12 cellular contexts compared by ENCODE assay signal in the genomic region with DNA sequence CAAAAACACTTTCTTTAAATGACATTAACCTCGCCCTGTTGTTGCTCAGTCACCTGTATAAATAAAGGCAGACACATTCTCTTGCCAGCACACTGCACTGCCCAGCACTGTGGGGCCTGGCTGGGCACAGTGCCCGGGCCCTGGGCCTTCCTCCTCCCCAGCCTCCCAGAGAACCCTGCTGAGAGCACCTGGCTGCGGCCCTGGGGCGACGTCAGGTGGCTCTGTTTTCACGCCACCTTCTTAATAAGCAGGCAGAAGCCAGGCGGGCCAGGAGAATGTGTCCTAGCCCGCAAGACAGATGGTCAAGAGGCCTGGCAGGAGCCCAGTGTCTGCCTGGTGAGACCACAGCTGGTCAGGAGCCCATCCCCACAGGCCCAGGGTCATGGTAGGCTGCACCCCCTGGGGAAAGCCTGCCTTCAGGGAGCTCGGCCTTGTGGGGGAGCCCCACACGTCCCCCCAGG. TPM values are rescaled to one million over a fixed set of nuclear protein-coding genes. Genes with fewer than 3 reads are reported as not detected.
DNase-seq lines count a peak whose midpoint lies in the region; ATAC-seq and TF ChIP-seq lines count a peak whose summit lies in the region.
"Had no signal": no experiment of that assay in that cellular context is flagged by ENCODE, and none has a peak within 500 bp of the region (broad histone marks: within the 10 kb centered on the region; RNA-seq: fewer than 3 reads in every experiment).

No MANE protein-coding gene starts in this region.

- intact Hi-C loops in left colon (cut with DNase I, micrococcal nuclease) = no loop called here

- H3K36me3 Mint-ChIP-seq in activated CD8-positive, alpha-beta T cell treated with anti-CD3 and anti-CD28 coated beads, Interleukin-2, amount 10 ng/mL, durations not matched to agents 7 days and 5 days (ENCODE audit: low read depth) = no peaks in the 10 kb centered on the region
- no peaks in the 10 kb centered on the region for H3K36me3 Mint-ChIP-seq in activated T-cell treated with anti-CD3 and anti-CD28 coated beads, Interleukin-2, amount 50 U/mL, for 4 hours (ENCODE audit: insufficient read depth)

- peak overlapping the region; percentile 84 for H3K27ac ChIP-seq in RWPE1
- H3K27ac ChIP-seq: psoas muscle had no signal

- H3K27me3 Mint-ChIP-seq in activated CD8-positive, alpha-beta T cell treated with anti-CD3 and anti-CD28 coated beads, Interleukin-2, amount 10 ng/mL, durations not matched to agents 7 days and 5 days (ENCODE audit: low read depth) = peaks cover 14% of the 10 kb centered on the region
- H3K27me3 Mint-ChIP-seq in activated T-cell treated with anti-CD3 and anti-CD28 coated beads, Interleukin-2, amount 50 U/mL, for 4 hours (ENCODE audit: low read depth) = peaks cover 23% of the 10 kb centered on the region

- CTCF ChIA-PET in RWPE1 (lab: Yijun Ruan, JAX) = interaction anchor here (0.6 to 2.8 kb wide), 10 partner anchors 11 to 334 kb away, joined by 3 to 28 read pairs (median 4); partner anchors contain the start of gene LCN6
- CTCF ChIA-PET in activated CD8-positive, alpha-beta T cell treated with anti-CD3 and anti-CD28 coated beads, Interleukin-2, amount 10 ng/mL, durations not matched to agents 7 days and 5 days (lab: Charles Lee) = interaction anchor here (2.0 kb wide), 1 partner anchor 31 kb away, joined by 6 read pairs; no protein-coding TSS in a partner anchor

- POLR2A ChIA-PET in RWPE1 (lab: Yijun Ruan, JAX; ENCODE audit: low non-redundant PET) = interaction anchor here (0.6 kb wide), 1 partner anchor 970 kb away, joined by 3 read pairs; no protein-coding TSS in a partner anchor
- POLR2A ChIA-PET in activated CD8-positive, alpha-beta T cell treated with anti-CD3 and anti-CD28 coated beads, Interleukin-2, amount 10 ng/mL, durations not matched to agents 7 days and 5 days (lab: Charles Lee) = no interaction called here

- TF ChIP-seq CTCF in RWPE1 (conservative IDR thresholded peaks at IDR 0.05; ENCODE audit: low read depth) = no peak

- H3K4me3 Mint-ChIP-seq in activated CD8-positive, alpha-beta T cell treated with anti-CD3 and anti-CD28 coated beads, Interleukin-2, amount 10 ng/mL, durations not matched to agents 7 days and 5 days = no peak overlapping the region
- no peak overlapping the region for H3K4me3 Mint-ChIP-seq in activated T-cell treated with anti-CD3 and anti-CD28 coated beads, Interleukin-2, amount 50 U/mL, for 4 hours

- DNase-seq in A172 (ENCODE audit: low spot score) = peak; percentile 92
- peak; percentile 95 for DNase-seq in NCI-H1092 treated with DMSO at 0.1 percent for 48 hours (lab: John Stamatoyannopoulos, UW)
- no peak for DNase-seq in RWPE1 (ENCODE audit: low spot score)
- DNase-seq in left colon = peak; percentile 76 to 81
- no peak for DNase-seq in activated CD8-positive, alpha-beta T cell treated with anti-CD3 and anti-CD28 coated beads, Interleukin-2, amount 10 ng/mL, durations not matched to agents 7 days and 5 days
- DNase-seq in NCI-H226 = no peak
- DNase-seq in activated T-cell treated with anti-CD3 and anti-CD28 coated beads, Interleukin-2, amount 50 U/mL, for 4 hours = no peak
- DNase-seq: activated T-cell treated with anti-CD3 and anti-CD28 coated beads for 4 hours, hypothalamus, psoas muscle had no signal

- no peaks in the 10 kb centered on the region for H3K9me3 Mint-ChIP-seq in activated CD8-positive, alpha-beta T cell treated with anti-CD3 and anti-CD28 coated beads, Interleukin-2, amount 10 ng/mL, durations not matched to agents 7 days and 5 days (ENCODE audit: insufficient read depth)
- no peaks in the 10 kb centered on the region for H3K9me3 Mint-ChIP-seq in activated T-cell treated with anti-CD3 and anti-CD28 coated beads, Interleukin-2, amount 50 U/mL, for 4 hours

- H3K4me1 Mint-ChIP-seq in activated CD8-positive, alpha-beta T cell treated with anti-CD3 and anti-CD28 coated beads, Interleukin-2, amount 10 ng/mL, durations not matched to agents 7 days and 5 days (ENCODE audit: low read depth) = peaks cover 23% of the 10 kb centered on the region
- H3K4me1 Mint-ChIP-seq in activated T-cell treated with anti-CD3 and anti-CD28 coated beads, Interleukin-2, amount 50 U/mL, for 4 hours (ENCODE audit: low read depth) = peaks cover 6% of the 10 kb centered on the region

- no peak overlapping the region for H3K27ac Mint-ChIP-seq in activated CD8-positive, alpha-beta T cell treated with anti-CD3 and anti-CD28 coated beads, Interleukin-2, amount 10 ng/mL, durations not matched to agents 7 days and 5 days

- peak; percentile 52 for ATAC-seq in left colon
- ATAC-seq in activated CD8-positive, alpha-beta T cell treated with anti-CD3 and anti-CD28 coated beads, Interleukin-2, amount 10 ng/mL, durations not matched to agents 7 days and 5 days = no peak
- ATAC-seq in activated T-cell treated with anti-CD3 and anti-CD28 coated beads, Interleukin-2, amount 50 U/mL, for 4 hours = no peak
- no peak for ATAC-seq in HG02798 (IDR thresholded peaks at IDR 0.05; ENCODE audit: poor library complexity, unreplicated experiment)

RNA-seq across cellular contexts. Expression of gene AGPAT2, which starts 8.2 kb away (rescaled TPM):
- total RNA-seq in A172 (2014; rRNA removed; shearing (Covaris generic)) = 79.4 and 88.8 TPM in 2 replicates
- total RNA-seq in left colon = 100 to 1,000 TPM; 152 to 211 TPM
- 10 to 100 TPM; 32.7 to 33.7 TPM for total RNA-seq in activated CD8-positive, alpha-beta T cell treated with anti-CD3 and anti-CD28 coated beads, Interleukin-2, amount 10 ng/mL, durations not matched to agents 7 days and 5 days
- 10 to 100 TPM; 11.4 to 14.3 (median 11.7) TPM for total RNA-seq in activated T-cell treated with anti-CD3 and anti-CD28 coated beads, Interleukin-2, amount 50 U/mL, for 4 hours

RNA-seq across cellular contexts. Expression of gene DIPK1B, which starts 16.9 kb away (rescaled TPM):
- total RNA-seq in A172 (2014; rRNA removed; shearing (Covaris generic)) = 16.0 and 16.7 TPM in 2 replicates
- 1 to 10 TPM; 1.3 to 2.1 TPM for total RNA-seq in left colon
- total RNA-seq in activated CD8-positive, alpha-beta T cell treated with anti-CD3 and anti-CD28 coated beads, Interleukin-2, amount 10 ng/mL, durations not matched to agents 7 days and 5 days = under 1 TPM in 1 of 2 experiments, not detected in 1; 0.16 TPM
- under 1 TPM in 2 of 3 donors, not detected in 1; 0.16 to 0.18 TPM for total RNA-seq in activated T-cell treated with anti-CD3 and anti-CD28 coated beads, Interleukin-2, amount 50 U/mL, for 4 hours

RNA-seq across cellular contexts. Expression of gene EGFL7, which starts 32.7 kb away (rescaled TPM):
- total RNA-seq in A172 (2014; rRNA removed; shearing (Covaris generic)) = 110 and 127 TPM in 2 replicates
- total RNA-seq in left colon = 10 to 100 TPM; 14.3 to 17.2 TPM
- total RNA-seq in activated CD8-positive, alpha-beta T cell treated with anti-CD3 and anti-CD28 coated beads, Interleukin-2, amount 10 ng/mL, durations not matched to agents 7 days and 5 days = 1 to 10 TPM; 1.9 TPM
- total RNA-seq in activated T-cell treated with anti-CD3 and anti-CD28 coated beads, Interleukin-2, amount 50 U/mL, for 4 hours = 1 to 10 TPM; 2.3 to 4.3 (median 3.2) TPM

RNA-seq across cellular contexts. Expression of gene LCN10, which starts 47.3 kb away (rescaled TPM):
- total RNA-seq in A172 (2014; rRNA removed; shearing (Covaris generic)) = not detected in 2 replicates
- 1 to 10 TPM; 1.2 to 2.4 TPM for total RNA-seq in left colon
- total RNA-seq in activated CD8-positive, alpha-beta T cell treated with anti-CD3 and anti-CD28 coated beads, Interleukin-2, amount 10 ng/mL, durations not matched to agents 7 days and 5 days = 1 to 10 TPM; 1.8 to 2.4 TPM
- 1 to 10 TPM in 2 of 3 donors, under 1 TPM in 1; 0.82 to 2.4 (median 2.1) TPM for total RNA-seq in activated T-cell treated with anti-CD3 and anti-CD28 coated beads, Interleukin-2, amount 50 U/mL, for 4 hours

RNA-seq across cellular contexts. Expression of gene LCN6, which starts 52.9 kb away (rescaled TPM):
- total RNA-seq in A172 (2014; rRNA removed; shearing (Covaris generic)) = not detected in 2 replicates
- total RNA-seq in left colon = 1 to 10 TPM; 1.0 to 3.6 TPM
- not detected for total RNA-seq in activated CD8-positive, alpha-beta T cell treated with anti-CD3 and anti-CD28 coated beads, Interleukin-2, amount 10 ng/mL, durations not matched to agents 7 days and 5 days
- total RNA-seq in activated T-cell treated with anti-CD3 and anti-CD28 coated beads, Interleukin-2, amount 50 U/mL, for 4 hours = not detected
- total RNA-seq: T-helper 1 cell treated with Interleukin-12 subunit alpha and Interleukin-12 subunit beta and Interleukin-4 antibody, amounts not matched to agents 30 ng/mL and 1 ng/mL, for 36 hours had no signal

Comparison
In these comparisons a context has a peak if more than half of its experiments do, and no peak if none do; other contexts are left out.
1. DNase-seq: peak in A172 (single experiment), NCI-H1092 treated with DMSO at 0.1 percent for 48 hours (single experiment) and left colon (2 of 2); none in RWPE1 (single experiment), activated CD8-positive, alpha-beta T cell treated with anti-CD3 and anti-CD28 coated beads, Interleukin-2, amount 10 ng/mL, durations not matched to agents 7 days and 5 days (single experiment), NCI-H226 (single experiment) and activated T-cell treated with anti-CD3 and anti-CD28 coated beads, Interleukin-2, amount 50 U/mL, for 4 hours (single experiment).